Comparison of ENCODE assay signal across 17 cellular contexts in genomic region chr10:29668628-29669027, GRCh38. TPM values are rescaled to one million over a fixed set of nuclear protein-coding genes. Genes with fewer than 3 reads are reported as not detected.
A peak's percentile ranks its signal among the peaks of the same experiment; 100 is the strongest.
DNase-seq lines count a peak whose midpoint lies in the region; ATAC-seq and TF ChIP-seq lines count a peak whose summit lies in the region.
"Had no signal": no experiment of that assay in that cellular context is flagged by ENCODE, and none has a peak within 500 bp of the region (broad histone marks: within the 10 kb centered on the region; RNA-seq: fewer than 3 reads in every experiment).

No MANE protein-coding gene starts in this region.

- H3K27ac Mint-ChIP-seq in CD8-positive, alpha-beta memory T cell: peak overlapping the region in 2 of 8 donors; percentile 56 to 58
- H3K27ac Mint-ChIP-seq in neural progenitor cell: no peak overlapping the region
- H3K27ac Mint-ChIP-seq: stimulated activated memory B cell treated with anti-CD40 and anti-IgM and Interleukin-4, amounts not matched to agents 10 μg/mL and 1 μg/mL and 100 μg/mL, for 72 hours had no signal

- H3K4me1 Mint-ChIP-seq in CD8-positive, alpha-beta memory T cell: peaks cover 0 to 7% (median 0%) of the 10 kb centered on the region in 3 donors
- peaks cover 3% of the 10 kb centered on the region for H3K4me1 Mint-ChIP-seq in neural progenitor cell
- H3K4me1 Mint-ChIP-seq: stimulated activated memory B cell treated with anti-CD40 and anti-IgM and Interleukin-4, amounts not matched to agents 10 μg/mL and 1 μg/mL and 100 μg/mL, for 72 hours had no signal

- H3K36me3 Mint-ChIP-seq in CD8-positive, alpha-beta memory T cell: peaks cover 0 to 31% (median 5%) of the 10 kb centered on the region in 3 donors
- peaks cover 21% of the 10 kb centered on the region for H3K36me3 Mint-ChIP-seq in neural progenitor cell
- H3K36me3 Mint-ChIP-seq: stimulated activated memory B cell treated with anti-CD40 and anti-IgM and Interleukin-4, amounts not matched to agents 10 μg/mL and 1 μg/mL and 100 μg/mL, for 72 hours had no signal

- peaks cover 10% of the 10 kb centered on the region; the same call in 1 of the 2 replicates for H3F3A ChIP-seq in GM23248 (ENCODE audit: insufficient read depth)
- H3F3A ChIP-seq in neural progenitor cell (ENCODE audit: low read depth): peaks cover 4% of the 10 kb centered on the region

- no peak overlapping the region for H2AFZ ChIP-seq in GM23248
- no peak overlapping the region for H2AFZ ChIP-seq in neural progenitor cell (replicated peaks)

- no peaks in the 10 kb centered on the region for H4K20me1 ChIP-seq in GM23248 (ENCODE audit: insufficient read depth)
- H4K20me1 ChIP-seq in neural progenitor cell (ENCODE audit: low read depth): peaks cover 9% of the 10 kb centered on the region

- H3K27ac ChIP-seq in GM23248 (no peak overlapping the region), RWPE1 (peak overlapping the region; percentile 75), esophagus squamous epithelium (peak overlapping the region; percentile 45 to 78 (median 68)), neural progenitor cell (no peak overlapping the region)
- H3K27ac ChIP-seq in CD8-positive, alpha-beta memory T cell (ENCODE audit: low read depth, low read length): no peak overlapping the region
- H3K27ac ChIP-seq: dorsolateral prefrontal cortex, skin epidermis had no signal

- H3K4me2 ChIP-seq in GM23248 (ENCODE audit: unreplicated experiment): no peak overlapping the region
- no peak overlapping the region for H3K4me2 ChIP-seq in neural progenitor cell

- CTCF ChIA-PET in RWPE1 (lab: Yijun Ruan, JAX): no interaction called here
- CTCF ChIA-PET in CD8-positive, alpha-beta memory T cell (lab: Charles Lee): interaction anchor here (1.2 kb wide), 1 partner anchor 9 kb away, joined by 4 read pairs; no protein-coding TSS in a partner anchor

- peak; percentile 30 for DNase-seq in GM23248
- peak; percentile 70 for DNase-seq in RWPE1 (ENCODE audit: low spot score)
- no peak for DNase-seq in esophagus squamous epithelium (lab: John Stamatoyannopoulos, UW)
- DNase-seq in renal cortical epithelial cell (ENCODE audit: low read depth): peak; percentile 54
- no peak for DNase-seq in CD8-positive, alpha-beta memory T cell
- no peak for DNase-seq in neural progenitor cell (ENCODE audit: low spot score)
- no peak for DNase-seq in posterior vena cava (ENCODE audit: low spot score)
- DNase-seq: activated CD4-positive, alpha-beta T cell treated with anti-CD3 and anti-CD28 coated beads, Interleukin-2, amount 50 U/mL, for 4 hours; amygdala; BE2C; dorsolateral prefrontal cortex; KBM-7; NCI-H1417 treated with DMSO at 0.1 percent for 48 hours; NCI-H345 had no signal

- no peaks in the 10 kb centered on the region for H3K9me2 ChIP-seq in GM23248 (ENCODE audit: insufficient read depth)

- no peaks in the 10 kb centered on the region for H3K36me3 ChIP-seq in GM23248 (ENCODE audit: low read depth)
- H3K36me3 ChIP-seq in esophagus squamous epithelium: peaks cover 0 to 39% (median 0%) of the 10 kb centered on the region in 3 donors
- H3K36me3 ChIP-seq in CD8-positive, alpha-beta memory T cell (ENCODE audit: insufficient read depth, low read length): no peaks in the 10 kb centered on the region
- no peaks in the 10 kb centered on the region for H3K36me3 ChIP-seq in neural progenitor cell
- H3K36me3 ChIP-seq: BE2C had no signal

- no peaks in the 10 kb centered on the region for H3K79me2 ChIP-seq in GM23248 (ENCODE audit: insufficient read depth)
- peaks cover 4% of the 10 kb centered on the region for H3K79me2 ChIP-seq in neural progenitor cell (ENCODE audit: low read depth)

- no peak overlapping the region for H3K4me3 Mint-ChIP-seq in CD8-positive, alpha-beta memory T cell
- H3K4me3 Mint-ChIP-seq in neural progenitor cell: no peak overlapping the region
- H3K4me3 Mint-ChIP-seq: stimulated activated memory B cell treated with anti-CD40 and anti-IgM and Interleukin-4, amounts not matched to agents 10 μg/mL and 1 μg/mL and 100 μg/mL, for 72 hours had no signal

- TF ChIP-seq POLR2A in esophagus squamous epithelium (IDR thresholded peaks at IDR 0.05): no peak

- H3K4me3 ChIP-seq in GM23248: no peak overlapping the region
- no peak overlapping the region for H3K4me3 ChIP-seq in esophagus squamous epithelium
- H3K4me3 ChIP-seq in CD8-positive, alpha-beta memory T cell (ENCODE audit: low read length): no peak overlapping the region
- H3K4me3 ChIP-seq in neural progenitor cell: no peak overlapping the region
- H3K4me3 ChIP-seq: dorsolateral prefrontal cortex, skin epidermis had no signal

- H3K9ac ChIP-seq in GM23248 (no peak overlapping the region), neural progenitor cell (no peak overlapping the region)

- intact Hi-C loops in esophagus squamous epithelium (cut with DNase I) (no loop called here), posterior vena cava (cut with DNase I) (loop anchor here in 1 of 2 donors (10.0 kb wide), 2 partner anchors 1226 to 1244 kb away; no protein-coding TSS in a partner anchor)

- peaks cover 0 to 3% of the 10 kb centered on the region in 2 donors for H3K27me3 Mint-ChIP-seq in CD8-positive, alpha-beta memory T cell
- peaks cover 3% of the 10 kb centered on the region for H3K27me3 Mint-ChIP-seq in neural progenitor cell (ENCODE audit: insufficient read depth, low read depth)
- H3K27me3 Mint-ChIP-seq: stimulated activated memory B cell treated with anti-CD40 and anti-IgM and Interleukin-4, amounts not matched to agents 10 μg/mL and 1 μg/mL and 100 μg/mL, for 72 hours had no signal

- in situ Hi-C loops in GM23248 (cut with MboI): no loop called here

- H3K27me3 ChIP-seq in GM23248 (replicated peaks; ENCODE audit: insufficient read depth): no peaks in the 10 kb centered on the region
- H3K27me3 ChIP-seq in esophagus squamous epithelium: no peaks in the 10 kb centered on the region
- no peaks in the 10 kb centered on the region for H3K27me3 ChIP-seq in CD8-positive, alpha-beta memory T cell (ENCODE audit: insufficient read depth, low read length, poor library complexity, severe bottlenecking)
- H3K27me3 ChIP-seq in neural progenitor cell: no peaks in the 10 kb centered on the region
- H3K27me3 ChIP-seq: BE2C had no signal

- H3K4me1 ChIP-seq in GM23248 (ENCODE audit: insufficient read depth) (peaks cover 5% of the 10 kb centered on the region; the same call in 1 of the 2 replicates), esophagus squamous epithelium (peaks cover 5 to 47% (median 20%) of the 10 kb centered on the region in 3 donors), neural progenitor cell (peaks cover 13% of the 10 kb centered on the region)
- no peaks in the 10 kb centered on the region for H3K4me1 ChIP-seq in CD8-positive, alpha-beta memory T cell (ENCODE audit: insufficient read depth, low read length)
- H3K4me1 ChIP-seq: BE2C had no signal

- WGBS in GM23248 (ENCODE audit: low coverage in 1 of 2, low lambda C conversion rate in 2 of 2, missing lambda C conversion rate in 2 of 2), 2 experiments: 81 to 83% methylated on average over 4 of the region's 4 CpGs
- 46% methylated on average over 4 of the region's 4 CpGs for WGBS in esophagus squamous epithelium, 2 donors

- no peak for ATAC-seq in HG02870 (IDR thresholded peaks at IDR 0.05; ENCODE audit: unreplicated experiment)
- ATAC-seq: stimulated activated memory B cell treated with anti-CD40 and anti-IgM and Interleukin-4, amounts not matched to agents 10 μg/mL and 1 μg/mL and 100 μg/mL, for 72 hours had no signal

- no peaks in the 10 kb centered on the region for H3K9me3 Mint-ChIP-seq in CD8-positive, alpha-beta memory T cell
- peaks cover 8% of the 10 kb centered on the region for H3K9me3 Mint-ChIP-seq in neural progenitor cell

- POLR2A ChIA-PET in RWPE1 (lab: Yijun Ruan, JAX; ENCODE audit: low non-redundant PET): no interaction called here
- POLR2A ChIA-PET in CD8-positive, alpha-beta memory T cell (lab: Charles Lee): no interaction called here

- no peak for TF ChIP-seq CTCF in RWPE1 (conservative IDR thresholded peaks at IDR 0.05; ENCODE audit: low read depth)
- no peak for TF ChIP-seq CTCF in esophagus squamous epithelium (IDR thresholded peaks at IDR 0.05)
- no peak for TF ChIP-seq CTCF in neural progenitor cell (IDR thresholded peaks at IDR 0.05)

- H3K9me3 ChIP-seq in GM23248 (ENCODE audit: low read depth) (no peaks in the 10 kb centered on the region), esophagus squamous epithelium (no peaks in the 10 kb centered on the region), neural progenitor cell (ENCODE audit: low read depth) (no peaks in the 10 kb centered on the region)
- H3K9me3 ChIP-seq in CD8-positive, alpha-beta memory T cell (ENCODE audit: low read length): no peaks in the 10 kb centered on the region
- H3K9me3 ChIP-seq: BE2C had no signal

RNA-seq across cellular contexts. Expression of gene SVIL, which starts 33.9 kb away (rescaled TPM):
- 6.6 and 7.3 TPM in 2 replicates for total RNA-seq in GM23248 (2014; rRNA removed; shearing (Covaris generic))
- 5.9 and 11.0 TPM in 2 replicates for polyA plus RNA-seq in GM23248 (2016; fragmentation: Nextera tagmentation; extraction: Ambion mirVana)
- total RNA-seq in esophagus squamous epithelium: 100 to 1,000 TPM in 2 of 4 donors, 10 to 100 TPM in 2; 71.1 to 227 (median 147) TPM
- total RNA-seq in renal cortical epithelial cell: 61.0 and 202 TPM in 2 replicates
- total RNA-seq in CD8-positive, alpha-beta memory T cell: 1 to 10 TPM; 4.2 to 5.9 TPM
- 9.2 TPM for polyA plus RNA-seq in CD8-positive, alpha-beta memory T cell
- total RNA-seq in neural progenitor cell (ENCODE audit: low replicate concordance): 21.6 and 25.1 TPM in 2 replicates
- 100 to 1,000 TPM; 300 to 417 TPM for total RNA-seq in posterior vena cava

Comparison
In these comparisons a context has a peak if more than half of its experiments do, and no peak if none do; other contexts are left out.
1. DNase-seq: peak in GM23248 (single experiment), RWPE1 (single experiment) and renal cortical epithelial cell (single experiment); none in esophagus squamous epithelium (single experiment), CD8-positive, alpha-beta memory T cell (0 of 5), neural progenitor cell (single experiment) and posterior vena cava (single experiment).
2. H3K27ac ChIP-seq: peak in RWPE1 (single experiment) and esophagus squamous epithelium (4 of 4); none in GM23248 (single experiment), CD8-positive, alpha-beta memory T cell (single experiment) and neural progenitor cell (single experiment).